27 cellular contexts compared by ENCODE assay signal in genomic region chr14:53461823-53462222, GRCh38.
"Had no signal": no experiment of that assay in that cellular context is flagged by ENCODE, and none has a peak within 500 bp of the region (broad histone marks: within the 10 kb centered on the region; RNA-seq: fewer than 3 reads in every experiment).

No MANE protein-coding gene starts in this region.

- H3K36me3 Mint-ChIP-seq: activated naive CD4-positive, alpha-beta T cell treated with anti-CD3 and anti-CD28 coated beads, Interleukin-2, amount 50 U/mL, for 24 hours; natural killer cell treated with Interleukin-12 subunit alpha and Interleukin-12 subunit beta and Interleukin-15 and Interleukin-18, amount 100 ng/mL, for 72 hours had no signal

- H3K27me3 Mint-ChIP-seq: activated CD8-positive, alpha-beta T cell treated with anti-CD3 and anti-CD28 coated beads for 36 hours; activated naive CD4-positive, alpha-beta T cell treated with anti-CD3 and anti-CD28 coated beads, Interleukin-2, amount 50 U/mL, for 24 hours; activated naive CD8-positive, alpha-beta T cell treated with anti-CD3 and anti-CD28 coated beads, Interleukin-2, amount 50 U/mL, for 24 hours; activated T-helper 17 cell treated with anti-CD3 and anti-CD28 coated beads, Interleukin-2, amount 50 U/mL, for 72 hours had no signal

- H3K27ac Mint-ChIP-seq: activated B cell treated with CpG ODN at 0.5 μM for 24 hours; activated CD8-positive, alpha-beta T cell treated with anti-CD3 and anti-CD28 coated beads for 36 hours; activated naive CD4-positive, alpha-beta T cell treated with anti-CD3 and anti-CD28 coated beads, Interleukin-2, amount 50 U/mL, for 24 hours; activated naive CD8-positive, alpha-beta T cell treated with anti-CD3 and anti-CD28 coated beads, Interleukin-2, amount 50 U/mL, for 24 hours; activated T-helper 17 cell treated with anti-CD3 and anti-CD28 coated beads, Interleukin-2, amount 50 U/mL, for 72 hours; endodermal cell; natural killer cell treated with Interleukin-12 subunit alpha and Interleukin-12 subunit beta and Interleukin-15 and Interleukin-18, amount 100 ng/mL, for 72 hours; T-helper 1 cell treated with Interleukin-12 subunit alpha and Interleukin-12 subunit beta and Interleukin-4 antibody, amounts not matched to agents 30 μg/mL and 1 μg/mL, for 36 hours had no signal

- H3K4me3 ChIP-seq: breast epithelium, heart left ventricle, lower lobe of right lung, mucosa of descending colon, right lobe of liver, skin epidermis, testis, transverse colon had no signal

- H3K9me3 ChIP-seq: breast epithelium, lower lobe of right lung, mucosa of descending colon, right lobe of liver, testis, transverse colon had no signal

- H3K4me1 ChIP-seq: breast epithelium, right lobe of liver, testis had no signal

- H3K4me1 Mint-ChIP-seq: activated B cell treated with CpG ODN at 0.5 μM for 24 hours; activated naive CD4-positive, alpha-beta T cell treated with anti-CD3 and anti-CD28 coated beads, Interleukin-2, amount 50 U/mL, for 24 hours; activated naive CD8-positive, alpha-beta T cell treated with anti-CD3 and anti-CD28 coated beads, Interleukin-2, amount 50 U/mL, for 24 hours; activated T-helper 17 cell treated with anti-CD3 and anti-CD28 coated beads, Interleukin-2, amount 50 U/mL, for 72 hours had no signal

- DNase-seq: activated B cell treated with CpG ODN at 0.5 μM for 24 hours; activated CD4-positive, alpha-beta T cell treated with anti-CD3 and anti-CD28 coated beads, Interleukin-2, amount 50 U/mL, for 1 hour; activated CD8-positive, alpha-beta T cell treated with anti-CD3 and anti-CD28 coated beads for 36 hours; activated naive CD8-positive, alpha-beta T cell treated with anti-CD3 and anti-CD28 coated beads, Interleukin-2, amount 50 U/mL, for 24 hours; activated T-cell treated with anti-CD3 and anti-CD28 coated beads, Interleukin-2, amount 50 U/mL, for 4 hours; amygdala; central memory CD4-positive, alpha-beta T cell; endodermal cell; foreskin keratinocyte; heart left ventricle; kidney glomerular epithelial cell; lower lobe of right lung; mucosa of descending colon; right lobe of liver; stimulated activated CD4-positive, alpha-beta T cell treated with anti-CD3 and anti-CD28 coated beads, Interleukin-12 subunit alpha, Interleukin-12 subunit beta, amount 100 ng/mL, for 4 hours; stimulated activated CD4-positive, alpha-beta T cell treated with anti-CD3 and anti-CD28 coated beads, Interleukin-4, amount 100 ng/mL, for 1 hour; stimulated activated naive CD8-positive, alpha-beta T cell treated with anti-CD3 and anti-CD28 coated beads, Interleukin-15, Interleukin-2, amounts not matched to agents 100 U/mL and 50 U/mL, for 24 hours; testis; transverse colon had no signal

- ATAC-seq: activated CD8-positive, alpha-beta T cell treated with anti-CD3 and anti-CD28 coated beads for 36 hours; activated naive CD8-positive, alpha-beta T cell treated with anti-CD3 and anti-CD28 coated beads, Interleukin-2, amount 50 U/mL, for 24 hours; activated T-cell treated with anti-CD3 and anti-CD28 coated beads, Interleukin-2, amount 50 U/mL, for 4 hours; activated T-helper 17 cell treated with anti-CD3 and anti-CD28 coated beads, Interleukin-2, amount 50 U/mL, for 72 hours; esophagus mucosa; foreskin keratinocyte; heart left ventricle; left lobe of liver; lower lobe of right lung; mucosa of descending colon; natural killer cell treated with Interleukin-12 subunit alpha and Interleukin-12 subunit beta and Interleukin-15 and Interleukin-18, amount 100 ng/mL, for 72 hours; right lobe of liver; stimulated activated naive CD8-positive, alpha-beta T cell treated with anti-CD3 and anti-CD28 coated beads, Interleukin-15, Interleukin-2, amounts not matched to agents 100 U/mL and 50 U/mL, for 24 hours had no signal

- H3K36me3 ChIP-seq: breast epithelium, heart left ventricle, lower lobe of right lung, right lobe of liver, transverse colon had no signal

- H3K4me3 Mint-ChIP-seq: activated B cell treated with CpG ODN at 0.5 μM for 24 hours; activated CD8-positive, alpha-beta T cell treated with anti-CD3 and anti-CD28 coated beads for 36 hours; activated naive CD4-positive, alpha-beta T cell treated with anti-CD3 and anti-CD28 coated beads, Interleukin-2, amount 50 U/mL, for 24 hours; activated naive CD8-positive, alpha-beta T cell treated with anti-CD3 and anti-CD28 coated beads, Interleukin-2, amount 50 U/mL, for 24 hours; activated T-cell treated with anti-CD3 and anti-CD28 coated beads, Interleukin-2, amount 50 U/mL, for 4 hours; activated T-helper 17 cell treated with anti-CD3 and anti-CD28 coated beads, Interleukin-2, amount 50 U/mL, for 72 hours; endodermal cell; natural killer cell treated with Interleukin-12 subunit alpha and Interleukin-12 subunit beta and Interleukin-15 and Interleukin-18, amount 100 ng/mL, for 72 hours; T-helper 1 cell treated with Interleukin-12 subunit alpha and Interleukin-12 subunit beta and Interleukin-4 antibody, amounts not matched to agents 30 μg/mL and 1 μg/mL, for 36 hours had no signal

- H3K9me3 Mint-ChIP-seq: activated B cell treated with CpG ODN at 0.5 μM for 24 hours; activated CD8-positive, alpha-beta T cell treated with anti-CD3 and anti-CD28 coated beads for 36 hours; activated naive CD8-positive, alpha-beta T cell treated with anti-CD3 and anti-CD28 coated beads, Interleukin-2, amount 50 U/mL, for 24 hours; activated T-helper 17 cell treated with anti-CD3 and anti-CD28 coated beads, Interleukin-2, amount 50 U/mL, for 72 hours; T-helper 1 cell treated with Interleukin-12 subunit alpha and Interleukin-12 subunit beta and Interleukin-4 antibody, amounts not matched to agents 30 μg/mL and 1 μg/mL, for 36 hours had no signal

- H3K27me3 ChIP-seq: breast epithelium, foreskin keratinocyte, heart left ventricle, right lobe of liver, testis, transverse colon had no signal

- H3K27ac ChIP-seq: breast epithelium, foreskin keratinocyte, heart left ventricle, lower lobe of right lung, right lobe of liver, skin epidermis, testis had no signal
